In genomic region chr13:30159446-30159839, GRCh38 we compare ENCODE assay signal across 9 cellular contexts.
DNase-seq lines count a peak whose midpoint lies in the region; ATAC-seq and TF ChIP-seq lines count a peak whose summit lies in the region.
"Had no signal": no experiment of that assay in that cellular context is flagged by ENCODE, and none has a peak within 500 bp of the region (broad histone marks: within the 10 kb centered on the region; RNA-seq: fewer than 3 reads in every experiment).

No MANE protein-coding gene starts in this region.

- peaks cover 15% of the 10 kb centered on the region for H3K4me1 Mint-ChIP-seq in activated naive CD8-positive, alpha-beta T cell treated with anti-CD3 and anti-CD28 coated beads, Interleukin-2, amount 10 ng/mL, durations not matched to agents 7 days and 5 days
- H3K4me1 Mint-ChIP-seq in neural crest cell, result peaks cover 40% of the 10 kb centered on the region

- peak overlapping the region; percentile 50; the same call in 1 of the 2 replicates for H3K4me2 ChIP-seq in BLaER1

- H3K4me1 ChIP-seq in BLaER1, result peaks cover 70% of the 10 kb centered on the region

- no peak overlapping the region for H3K4me3 ChIP-seq in BLaER1
- H3K4me3 ChIP-seq in MG63, result no peak overlapping the region

- peaks cover 7% of the 10 kb centered on the region for H3K27me3 Mint-ChIP-seq in activated naive CD8-positive, alpha-beta T cell treated with anti-CD3 and anti-CD28 coated beads, Interleukin-2, amount 10 ng/mL, durations not matched to agents 7 days and 5 days
- no peaks in the 10 kb centered on the region for H3K27me3 Mint-ChIP-seq in neural crest cell (ENCODE audit: low read depth)

- H3K27ac Mint-ChIP-seq in activated naive CD8-positive, alpha-beta T cell treated with anti-CD3 and anti-CD28 coated beads, Interleukin-2, amount 10 ng/mL, durations not matched to agents 7 days and 5 days, result no peak overlapping the region
- peak overlapping the region; percentile 37 for H3K27ac Mint-ChIP-seq in neural crest cell (ENCODE audit: unreplicated experiment)

- no peaks in the 10 kb centered on the region for H3K36me3 ChIP-seq in BLaER1
- H3K36me3 ChIP-seq in MG63, result no peaks in the 10 kb centered on the region

- no peak for TF ChIP-seq CTCF in neural crest cell (conservative IDR thresholded peaks at IDR 0.05)

- peaks cover 7% of the 10 kb centered on the region; the same call in 1 of the 2 replicates for H3K27me3 ChIP-seq in BLaER1
- no peaks in the 10 kb centered on the region for H3K27me3 ChIP-seq in MG63

- no peak overlapping the region for H3K4me3 Mint-ChIP-seq in activated naive CD8-positive, alpha-beta T cell treated with anti-CD3 and anti-CD28 coated beads, Interleukin-2, amount 10 ng/mL, durations not matched to agents 7 days and 5 days
- H3K4me3 Mint-ChIP-seq in neural crest cell, result no peak overlapping the region

- no peaks in the 10 kb centered on the region for H4K20me1 ChIP-seq in BLaER1

- DNase-seq in MG63 (peak; percentile 58), neural crest cell (ENCODE audit: low read depth, low spot score) (no peak), mucosa of gallbladder (ENCODE audit: low spot score) (no peak), occipital lobe (lab: John Stamatoyannopoulos, UW) (no peak), NCI-H1417 (lab: John Stamatoyannopoulos, UW) (no peak), NCI-H446 treated with DMSO at 0.1 percent for 48 hours (lab: John Stamatoyannopoulos, UW) (no peak)
- no peak for DNase-seq in activated naive CD8-positive, alpha-beta T cell treated with anti-CD3 and anti-CD28 coated beads, Interleukin-2, amount 10 ng/mL, durations not matched to agents 7 days and 5 days
- DNase-seq: GF-D8 had no signal

- H3K36me3 Mint-ChIP-seq in activated naive CD8-positive, alpha-beta T cell treated with anti-CD3 and anti-CD28 coated beads, Interleukin-2, amount 10 ng/mL, durations not matched to agents 7 days and 5 days, result no peaks in the 10 kb centered on the region
- H3K36me3 Mint-ChIP-seq in neural crest cell (ENCODE audit: low read depth), result no peaks in the 10 kb centered on the region

- H3K9ac ChIP-seq in BLaER1, result no peak overlapping the region

- POLR2A ChIA-PET in activated naive CD8-positive, alpha-beta T cell treated with anti-CD3 and anti-CD28 coated beads, Interleukin-2, amount 10 ng/mL, durations not matched to agents 7 days and 5 days (lab: Charles Lee), result no interaction called here

- peak; percentile 74 for ATAC-seq in activated naive CD8-positive, alpha-beta T cell treated with anti-CD3 and anti-CD28 coated beads, Interleukin-2, amount 10 ng/mL, durations not matched to agents 7 days and 5 days (ENCODE audit: low read depth)

- no peak overlapping the region for H3K27ac ChIP-seq in BLaER1

- peaks cover 3% of the 10 kb centered on the region for H3K9me3 Mint-ChIP-seq in activated naive CD8-positive, alpha-beta T cell treated with anti-CD3 and anti-CD28 coated beads, Interleukin-2, amount 10 ng/mL, durations not matched to agents 7 days and 5 days
- H3K9me3 Mint-ChIP-seq in neural crest cell, result peaks cover 4% of the 10 kb centered on the region

- H3K9me3 ChIP-seq in BLaER1, result no peaks in the 10 kb centered on the region
- H3K9me3 ChIP-seq in MG63, result no peaks in the 10 kb centered on the region
